In the genomic region with DNA sequence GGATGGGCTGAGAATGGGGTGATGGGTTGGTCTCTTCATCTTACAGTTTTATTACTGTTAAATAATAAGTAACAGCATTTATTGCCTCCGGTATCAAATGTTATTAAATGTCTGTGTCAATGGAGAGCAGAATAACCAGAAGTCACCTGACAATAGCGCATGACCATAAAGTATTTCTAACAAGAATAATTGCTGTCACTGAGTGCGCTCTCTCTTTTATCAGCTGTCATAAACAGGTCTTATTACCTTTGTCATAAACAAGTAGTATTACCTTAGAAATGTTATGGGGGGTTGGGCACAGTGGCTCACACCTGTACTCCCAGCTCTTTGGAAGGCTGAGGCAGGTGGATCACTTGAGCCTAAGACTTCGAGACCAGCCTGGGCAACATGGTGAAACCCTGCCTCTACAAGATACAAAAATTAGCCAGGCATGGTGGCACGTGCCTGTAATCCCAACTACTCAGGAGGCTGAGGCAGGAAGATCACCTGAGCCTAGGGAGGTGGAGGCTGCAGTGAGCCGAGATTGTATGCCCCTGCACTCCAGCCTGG, we compare ENCODE assay signal across 21 cellular contexts.
DNase-seq lines count a peak whose midpoint lies in the region; ATAC-seq, FAIRE-seq and TF ChIP-seq lines count a peak whose summit lies in the region.
"Had no signal": no experiment of that assay in that cellular context is flagged by ENCODE, and none has a peak within 500 bp of the region (broad histone marks: within the 10 kb centered on the region; RNA-seq: fewer than 3 reads in every experiment).

No MANE protein-coding gene starts in this region.

- intact Hi-C loops in lower leg skin (cut with DNase I; ENCODE audit: low total_unique reads), result no loop called here

- H3K27me3 ChIP-seq in small intestine (ENCODE audit: control insufficient read depth in 2 of 2, insufficient read depth in 2 of 2, low read length in 2 of 2), result no peaks in the 10 kb centered on the region
- H3K27me3 ChIP-seq: BE2C had no signal

- TF ChIP-seq POLR2A in lower leg skin (IDR thresholded peaks at IDR 0.05), result no peak

- TF ChIP-seq CTCF in VCaP (conservative IDR thresholded peaks at IDR 0.05) (no peak), lower leg skin (IDR thresholded peaks at IDR 0.05) (no peak)

- WGBS in small intestine, 3 donors, result 21 to 69% (median 44%) methylated on average over 6 of the region's 6 CpGs
- 94 to 98% methylated on average over 6 of the region's 6 CpGs for WGBS in lower leg skin, 2 donors

- H3K27ac ChIP-seq in VCaP, result peak overlapping the region; percentile 40
- H3K27ac ChIP-seq in small intestine (ENCODE audit: low read depth in 1 of 2, low read length in 1 of 2), result peak overlapping the region in 1 of 2 donors; percentile 56

- no peaks in the 10 kb centered on the region for H3K4me1 ChIP-seq in small intestine (ENCODE audit: control insufficient read depth in 2 of 2, insufficient read depth in 1 of 2, low read depth in 1 of 2, low read length in 1 of 2)
- H3K4me1 ChIP-seq: BE2C had no signal

- ATAC-seq in HG03571 (IDR thresholded peaks at IDR 0.05; ENCODE audit: unreplicated experiment), result no peak
- ATAC-seq: K562, Right ventricle myocardium inferior had no signal

- H3K9me3 ChIP-seq in small intestine (ENCODE audit: control insufficient read depth, low read depth), result no peaks in the 10 kb centered on the region
- H3K9me3 ChIP-seq: BE2C had no signal

- DNase-seq in NCI-H510A treated with DMSO at 0.1 percent for 48 hours (lab: John Stamatoyannopoulos, UW) (peak; percentile 20), NCI-H510A (lab: John Stamatoyannopoulos, UW) (no peak), NCI-H1105 (lab: John Stamatoyannopoulos, UW) (peak; percentile 25), small intestine (peak; percentile 94), DMS79 (lab: John Stamatoyannopoulos, UW) (no peak), lower leg skin (ENCODE audit: low spot score in 2 of 2) (no peak)
- DNase-seq: BE2C, H7, HFFc6, MM.1S, NCI-H1048, NCI-H2029 treated with DMSO at 0.1 percent for 48 hours, NCI-H2227 treated with DMSO at 0.1 percent for 48 hours, NCI-H524, OCI-M1 had no signal

- H3K36me3 ChIP-seq in small intestine (ENCODE audit: control insufficient read depth in 2 of 2, insufficient read depth in 2 of 2, low read length in 2 of 2), result peaks cover 0 to 2% of the 10 kb centered on the region in 2 donors
- H3K36me3 ChIP-seq: BE2C had no signal

- no peak overlapping the region for H3K4me3 ChIP-seq in small intestine (ENCODE audit: low read depth in 1 of 2, low read length in 2 of 2)
- no peak overlapping the region for H3K4me3 ChIP-seq in lower leg skin (ENCODE audit: low read depth, poor library complexity, severe bottlenecking)
- H3K4me3 ChIP-seq: K562 had no signal

- FAIRE-seq in small intestine (lab: Jason Lieb, UNC), result no peak
- FAIRE-seq: A204.1, GM12891, K562 had no signal

Comparison
In these comparisons a context has a peak if more than half of its experiments do, and no peak if none do; other contexts are left out.
1. DNase-seq: peak in NCI-H510A treated with DMSO at 0.1 percent for 48 hours (single experiment), NCI-H1105 (single experiment) and small intestine (single experiment); none in NCI-H510A (single experiment), DMS79 (single experiment) and lower leg skin (0 of 2).